In the genomic region with DNA sequence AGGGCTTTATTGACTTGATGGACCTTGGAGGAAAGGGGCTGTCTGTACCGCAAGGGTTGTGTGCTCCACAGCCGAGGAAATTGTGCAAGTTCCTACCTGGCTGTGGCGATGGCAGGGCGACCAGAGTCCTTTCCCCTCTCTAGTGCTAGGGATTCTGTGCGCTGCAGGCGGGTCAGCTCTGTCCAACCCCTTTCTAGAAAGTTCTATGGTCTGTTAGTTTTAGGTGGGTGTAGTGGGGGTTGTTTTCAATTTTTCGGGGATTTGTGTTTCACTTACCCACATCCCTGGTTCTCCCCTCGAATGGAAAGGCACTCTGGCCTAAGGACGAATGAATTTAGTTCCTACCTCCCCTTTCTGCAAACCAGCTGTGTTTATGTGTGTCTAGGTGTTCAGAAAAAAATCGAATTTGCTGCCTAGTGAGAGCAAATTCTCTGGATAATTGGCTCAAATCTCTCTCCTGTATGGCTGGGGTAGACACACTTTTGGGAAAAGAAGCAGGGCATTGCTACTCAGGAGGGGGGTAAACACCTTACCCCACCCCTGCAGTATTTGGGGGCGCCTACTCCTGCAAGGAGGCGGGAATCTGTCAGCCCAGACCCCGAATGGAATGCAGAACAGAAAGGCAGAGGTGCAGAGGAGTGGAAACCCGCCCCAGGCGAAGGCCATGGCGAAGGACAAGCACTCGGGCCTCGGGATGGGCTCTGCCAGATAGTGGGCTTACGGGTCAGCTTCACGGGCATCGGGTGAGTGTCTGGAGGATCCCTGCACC, we compare ENCODE assay signal across 20 cellular contexts. TPM values are rescaled to one million over a fixed set of nuclear protein-coding genes. Genes with fewer than 3 reads are reported as not detected.
"Had no signal": no experiment of that assay in that cellular context is flagged by ENCODE, and none has a peak within 500 bp of the region (broad histone marks: within the 10 kb centered on the region; RNA-seq: fewer than 3 reads in every experiment).

No MANE protein-coding gene starts in this region.

- DNase-seq: activated CD4-positive, alpha-beta memory T cell treated with anti-CD3 and anti-CD28 coated beads, Interleukin-2, amount 10 ng/mL, durations not matched to agents 7 days and 5 days; activated effector memory CD4-positive, alpha-beta T cell treated with Interleukin-2 at 50 U/mL for 16 hours; activated naive CD4-positive, alpha-beta T cell treated with anti-CD3 and anti-CD28 coated beads, Interleukin-2, amount 50 U/mL, for 16 hours; activated T-cell treated with anti-CD3 and anti-CD28 coated beads, Interleukin-2, amount 50 U/mL, for 24 hours; amygdala; dermis blood vessel endothelial cell; hippocampal formation; immature natural killer cell; left cardiac atrium; lower lobe of right lung; ovary; stimulated activated CD4-positive, alpha-beta T cell treated with anti-CD3 and anti-CD28 coated beads, Interleukin-12 subunit alpha, Interleukin-12 subunit beta, amount 100 ng/mL, for 4 hours; stimulated activated CD4-positive, alpha-beta T cell treated with anti-CD3 and anti-CD28 coated beads, Interleukin-2, amount 100 ng/mL, for 24 hours; T-helper 17 cell; WERI-Rb-1 had no signal

- H3K4me3 ChIP-seq: lower lobe of right lung, ovary had no signal

- H3K9me3 Mint-ChIP-seq: activated CD4-positive, alpha-beta memory T cell treated with anti-CD3 and anti-CD28 coated beads, Interleukin-2, amount 10 ng/mL, durations not matched to agents 7 days and 5 days; activated T-cell treated with anti-CD3 and anti-CD28 coated beads, Interleukin-2, amount 50 U/mL, for 24 hours had no signal

- ATAC-seq: activated CD4-positive, alpha-beta T cell treated with anti-CD3 and anti-CD28 coated beads for 36 hours; left cardiac atrium; lower lobe of right lung; T-helper 17 cell had no signal

- H3K27ac Mint-ChIP-seq: activated CD4-positive, alpha-beta memory T cell treated with anti-CD3 and anti-CD28 coated beads, Interleukin-2, amount 10 ng/mL, durations not matched to agents 7 days and 5 days; activated CD4-positive, alpha-beta T cell treated with anti-CD3 and anti-CD28 coated beads for 36 hours; activated T-cell treated with anti-CD3 and anti-CD28 coated beads, Interleukin-2, amount 50 U/mL, for 24 hours; immature natural killer cell; T-helper 17 cell had no signal

- H3K4me3 Mint-ChIP-seq: activated CD4-positive, alpha-beta memory T cell treated with anti-CD3 and anti-CD28 coated beads, Interleukin-2, amount 10 ng/mL, durations not matched to agents 7 days and 5 days; activated CD4-positive, alpha-beta T cell treated with anti-CD3 and anti-CD28 coated beads for 36 hours; activated T-cell treated with anti-CD3 and anti-CD28 coated beads, Interleukin-2, amount 50 U/mL, for 24 hours; immature natural killer cell; T-helper 17 cell had no signal

- H3K36me3 ChIP-seq: lower lobe of right lung, ovary, WERI-Rb-1 had no signal

- H3K27ac ChIP-seq: lower lobe of right lung, ovary, WERI-Rb-1 had no signal

- H3K36me3 Mint-ChIP-seq: immature natural killer cell had no signal

- H3K9me3 ChIP-seq: lower lobe of right lung, ovary had no signal

RNA-seq across cellular contexts. Expression of a gene that starts 2.0 kb away (rescaled TPM):
- total RNA-seq: dermis blood vessel endothelial cell, left cardiac atrium, lower lobe of right lung, ovary, T-helper 17 cell, urinary bladder had no signal
- polyA plus RNA-seq: immature natural killer cell, ovary, urinary bladder had no signal

RNA-seq across cellular contexts. Expression of a gene that starts 59.8 kb away (rescaled TPM):
- total RNA-seq: activated CD4-positive, alpha-beta memory T cell treated with anti-CD3 and anti-CD28 coated beads, Interleukin-2, amount 10 ng/mL, durations not matched to agents 7 days and 5 days; activated CD4-positive, alpha-beta T cell treated with anti-CD3 and anti-CD28 coated beads for 36 hours; cerebellum; dermis blood vessel endothelial cell; left cardiac atrium; lower lobe of right lung; T-helper 17 cell; urinary bladder had no signal
- polyA plus RNA-seq: esophagus, immature natural killer cell, neural cell, ovary, urinary bladder had no signal
